ENCODE assay signal across 32 cellular contexts in genomic region chr7:151212626-151213025, GRCh38. TPM values are rescaled to one million over a fixed set of nuclear protein-coding genes. Genes with fewer than 3 reads are reported as not detected.
"Had no signal": no experiment of that assay in that cellular context is flagged by ENCODE, and none has a peak within 500 bp of the region (broad histone marks: within the 10 kb centered on the region; RNA-seq: fewer than 3 reads in every experiment).

No MANE protein-coding gene starts in this region.

- FAIRE-seq: endometrium, kidney had no signal

- DNase-seq: dermis blood vessel endothelial cell; effector memory CD4-positive, alpha-beta T cell; foreskin fibroblast; gastrocnemius medialis; head of caudate nucleus; kidney; mesenchymal stem cell; mucosa of descending colon; naive B cell; psoas muscle; right cardiac atrium; stimulated activated CD4-positive, alpha-beta T cell treated with anti-CD3 and anti-CD28 coated beads, Interleukin-2, amount 100 ng/mL, for 24 hours; stimulated activated CD4-positive, alpha-beta T cell treated with anti-CD3 and anti-CD28 coated beads, Interleukin-4, amount 100 ng/mL, for 24 hours; stimulated activated naive CD8-positive, alpha-beta T cell treated with anti-CD3 and anti-CD28 coated beads, Interleukin-15, Interleukin-2, amounts not matched to agents 100 U/mL and 50 U/mL, for 24 hours; upper lobe of right lung had no signal

- H3K36me3 ChIP-seq: neural progenitor cell had no signal

- H3K4me1 ChIP-seq: gastrocnemius medialis, psoas muscle, tibial nerve, upper lobe of right lung, vagina had no signal

- H2AFZ ChIP-seq: neural progenitor cell had no signal

- H3K4me2 ChIP-seq: neural progenitor cell had no signal

- H3K9me3 ChIP-seq: gastrocnemius medialis, mucosa of descending colon, psoas muscle, thoracic aorta, tibial nerve, upper lobe of right lung, vagina had no signal

- H3K4me3 ChIP-seq: coronary artery, gastrocnemius medialis, lung, mucosa of descending colon, neural progenitor cell, psoas muscle, skin epidermis, thoracic aorta, tibial nerve, upper lobe of right lung, vagina had no signal

- H3K27me3 ChIP-seq: gastrocnemius medialis, neural progenitor cell, tibial nerve, upper lobe of right lung, vagina had no signal

- ATAC-seq: esophagus mucosa; gastrocnemius medialis; left lobe of liver; mucosa of descending colon; natural killer cell treated with Interleukin-12 subunit alpha and Interleukin-12 subunit beta and Interleukin-15 and Interleukin-18, amount 100 ng/mL, for 72 hours; psoas muscle; right cardiac atrium; stimulated activated effector memory CD8-positive, alpha-beta T cell treated with anti-CD3 and anti-CD28 coated beads, Interleukin-12 subunit alpha, Interleukin-12 subunit beta, amount 100 ng/mL, for 72 hours; stimulated activated naive CD8-positive, alpha-beta T cell treated with anti-CD3 and anti-CD28 coated beads, Interleukin-15, Interleukin-2, amounts not matched to agents 100 U/mL and 50 U/mL, for 24 hours; upper lobe of right lung had no signal

- H3K27ac ChIP-seq: coronary artery, gastrocnemius medialis, neural progenitor cell, psoas muscle, skin epidermis, thoracic aorta, tibial nerve, upper lobe of right lung, vagina had no signal

- H3K9ac ChIP-seq: neural progenitor cell had no signal

RNA-seq across cellular contexts. Expression of gene H2BK1, which starts 2.3 kb away (rescaled TPM):
- total RNA-seq: dermis blood vessel endothelial cell; esophagus mucosa; gastrocnemius medialis; glomerular endothelial cell; kidney; left lobe of liver; liver; mesothelial cell of epicardium; mucosa of descending colon; natural killer cell treated with Interleukin-12 subunit alpha and Interleukin-12 subunit beta and Interleukin-15 and Interleukin-18, amount 100 ng/mL, for 72 hours; osteoblast; renal cortical epithelial cell; right cardiac atrium; thoracic aorta; tibial nerve; upper lobe of right lung; vagina had no signal
- polyA plus RNA-seq: liver, lung, psoas muscle, right cardiac atrium had no signal

RNA-seq across cellular contexts. Expression of gene ASB10, which starts 25.6 kb away (rescaled TPM):
- total RNA-seq: dermis blood vessel endothelial cell; esophagus mucosa; glomerular endothelial cell; kidney; left lobe of liver; liver; lung; mesothelial cell of epicardium; mucosa of descending colon; natural killer cell treated with Interleukin-12 subunit alpha and Interleukin-12 subunit beta and Interleukin-15 and Interleukin-18, amount 100 ng/mL, for 72 hours; osteoblast; renal cortical epithelial cell; thoracic aorta; tibial nerve; upper lobe of right lung; vagina had no signal
- polyA plus RNA-seq: liver, lung had no signal
